ENCODE assay signal across 9 cellular contexts in the genomic region with DNA sequence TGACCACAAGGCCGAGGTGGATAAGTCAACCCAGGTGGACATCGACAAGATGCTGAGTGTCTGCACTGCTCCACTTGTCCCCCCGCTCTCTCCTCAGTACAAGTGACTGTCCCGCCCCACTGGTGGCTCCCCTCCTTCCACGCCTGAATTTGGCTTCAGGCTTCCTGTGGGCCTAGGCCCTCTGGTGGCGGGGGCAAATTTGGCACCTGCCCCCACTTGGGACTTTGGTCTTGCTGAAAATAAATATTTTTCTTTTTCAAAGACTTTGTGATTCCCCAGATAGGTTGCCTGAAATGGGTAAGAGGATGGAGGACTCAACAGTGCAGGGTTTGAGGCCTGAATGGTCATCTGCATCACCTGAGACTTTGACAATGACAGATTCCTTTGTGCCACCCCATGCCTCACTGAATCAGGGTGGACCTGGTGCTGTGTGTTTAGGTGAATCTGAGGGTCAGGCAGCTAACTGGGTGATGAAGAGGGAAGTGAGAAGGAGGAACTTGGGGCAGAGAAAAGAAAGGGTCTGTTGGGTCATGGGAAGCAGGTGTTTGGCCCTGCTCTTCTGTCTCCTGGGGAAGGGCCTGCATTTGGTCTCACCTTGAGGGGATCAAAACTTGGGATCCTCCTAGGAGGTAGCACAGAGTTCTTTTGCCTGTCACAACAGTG. TPM values are rescaled to one million over a fixed set of nuclear protein-coding genes. Genes with fewer than 3 reads are reported as not detected.
DNase-seq lines count a peak whose midpoint lies in the region; ATAC-seq and TF ChIP-seq lines count a peak whose summit lies in the region.
"Had no signal": no experiment of that assay in that cellular context is flagged by ENCODE, and none has a peak within 500 bp of the region (broad histone marks: within the 10 kb centered on the region; RNA-seq: fewer than 3 reads in every experiment).

No MANE protein-coding gene starts in this region.

- intact Hi-C loops in esophagus muscularis mucosa (cut with DNase I) = loop anchor here (2.0 kb wide), 1 partner anchor 148 kb away; no protein-coding TSS in a partner anchor

- ATAC-seq in stimulated activated naive CD8-positive, alpha-beta T cell treated with anti-CD3 and anti-CD28 coated beads, Interleukin-15, amount 100 ng/mL, for 72 hours = peak; percentile 21
- ATAC-seq in left lobe of liver (no peak), HG03097 (IDR thresholded peaks at IDR 0.05; ENCODE audit: low FRiP score, unreplicated experiment) (no peak)

- peaks cover 41 to 52% (median 46%) of the 10 kb centered on the region in 4 donors for H3K4me1 ChIP-seq in esophagus muscularis mucosa

- TF ChIP-seq CTCF in RWPE1 (conservative IDR thresholded peaks at IDR 0.05; ENCODE audit: low read depth) (no peak), esophagus muscularis mucosa (IDR thresholded peaks at IDR 0.05) (no peak)

- H3K4me3 Mint-ChIP-seq in stimulated activated naive CD8-positive, alpha-beta T cell treated with anti-CD3 and anti-CD28 coated beads, Interleukin-15, amount 100 ng/mL, for 72 hours = no peak overlapping the region

- H3K9me3 Mint-ChIP-seq in stimulated activated naive CD8-positive, alpha-beta T cell treated with anti-CD3 and anti-CD28 coated beads, Interleukin-15, amount 100 ng/mL, for 72 hours = no peaks in the 10 kb centered on the region
- H3K9me3 Mint-ChIP-seq: activated naive CD4-positive, alpha-beta T cell treated with anti-CD3 and anti-CD28 coated beads, Interleukin-2, amount 50 U/mL, for 72 hours had no signal

- DNase-seq in activated naive CD4-positive, alpha-beta T cell treated with Interleukin-2 at 50 U/mL for 16 hours = peak; percentile 35
- no peak for DNase-seq in activated naive CD4-positive, alpha-beta T cell (lab: John Stamatoyannopoulos, UW)
- DNase-seq in RWPE1 (ENCODE audit: low spot score) = no peak
- DNase-seq in esophagus muscularis mucosa (ENCODE audit: extremely low spot score) = no peak
- DNase-seq in stimulated activated naive CD8-positive, alpha-beta T cell treated with anti-CD3 and anti-CD28 coated beads, Interleukin-15, amount 100 ng/mL, for 72 hours = peak; percentile 33 to 40
- DNase-seq in left lobe of liver (ENCODE audit: low spot score) = no peak
- no peak for DNase-seq in AG20443 (ENCODE audit: low spot score)

- TF ChIP-seq EP300 in esophagus muscularis mucosa (IDR thresholded peaks at IDR 0.05) = no peak

- no peak for TF ChIP-seq POLR2A in esophagus muscularis mucosa (IDR thresholded peaks at IDR 0.05; ENCODE audit: low read depth)

- H3K27ac ChIP-seq in RWPE1 (peak overlapping the region; percentile 80), esophagus muscularis mucosa (replicated peaks in 1 of 4) (peak overlapping the region; percentile 88 to 95 (median 93))

- H3K36me3 ChIP-seq in esophagus muscularis mucosa = peaks cover 0 to 14% (median 4%) of the 10 kb centered on the region in 4 donors

- CTCF ChIA-PET in RWPE1 (lab: Yijun Ruan, JAX) = interaction anchor here (0.5 to 3.1 kb wide), 9 partner anchors 8 to 201 kb away, joined by 3 to 15 read pairs (median 4); no protein-coding TSS in a partner anchor

- no peaks in the 10 kb centered on the region for H3K9me3 ChIP-seq in esophagus muscularis mucosa

- H3K4me3 ChIP-seq in esophagus muscularis mucosa = no peak overlapping the region

- H3K27me3 Mint-ChIP-seq in stimulated activated naive CD8-positive, alpha-beta T cell treated with anti-CD3 and anti-CD28 coated beads, Interleukin-15, amount 100 ng/mL, for 72 hours = no peaks in the 10 kb centered on the region

- H3K27me3 ChIP-seq in esophagus muscularis mucosa = no peaks in the 10 kb centered on the region

- H3K4me1 Mint-ChIP-seq in stimulated activated naive CD8-positive, alpha-beta T cell treated with anti-CD3 and anti-CD28 coated beads, Interleukin-15, amount 100 ng/mL, for 72 hours = peaks cover 43% of the 10 kb centered on the region

- POLR2A ChIA-PET in RWPE1 (lab: Yijun Ruan, JAX; ENCODE audit: low non-redundant PET) = no interaction called here

- 93% methylated on average over 3 of the region's 6 CpGs for WGBS in esophagus muscularis mucosa

- H3K27ac Mint-ChIP-seq in stimulated activated naive CD8-positive, alpha-beta T cell treated with anti-CD3 and anti-CD28 coated beads, Interleukin-15, amount 100 ng/mL, for 72 hours = peak overlapping the region in 1 of 2 donors; percentile 14

RNA-seq across cellular contexts. Expression of a gene that starts 2.0 kb away (rescaled TPM):
- total RNA-seq in esophagus muscularis mucosa (10 to 100 TPM in 2 of 4 donors, 1 to 10 TPM in 2; 5.1 to 15.6 (median 9.1) TPM), left lobe of liver (5.5 TPM)

RNA-seq across cellular contexts. Expression of a gene that starts 2.1 kb away (rescaled TPM):
- 10 to 100 TPM; 24.5 to 47.3 (median 35.6) TPM for total RNA-seq in esophagus muscularis mucosa
- 10.6 TPM for total RNA-seq in left lobe of liver

RNA-seq across cellular contexts. Expression of a gene that starts 7.9 kb away (rescaled TPM):
- total RNA-seq in esophagus muscularis mucosa (10 to 100 TPM; 11.3 to 22.8 (median 16.0) TPM), left lobe of liver (3.4 TPM)

RNA-seq across cellular contexts. Expression of a gene that starts 8.6 kb away (rescaled TPM):
- total RNA-seq in esophagus muscularis mucosa (10 to 100 TPM; 22.0 to 31.6 (median 29.3) TPM), left lobe of liver (5.0 TPM)

RNA-seq across cellular contexts. Expression of a gene that starts 23.7 kb away (rescaled TPM):
- total RNA-seq in esophagus muscularis mucosa (1 to 10 TPM in 1 of 4 donors, under 1 TPM in 3; 0.52 to 1.2 (median 0.76) TPM), left lobe of liver (1.1 TPM)

Comparison
In these comparisons a context has a peak if more than half of its experiments do, and no peak if none do; other contexts are left out.
1. DNase-seq: peak in activated naive CD4-positive, alpha-beta T cell treated with Interleukin-2 at 50 U/mL for 16 hours (single experiment) and stimulated activated naive CD8-positive, alpha-beta T cell treated with anti-CD3 and anti-CD28 coated beads, Interleukin-15, amount 100 ng/mL, for 72 hours (2 of 2); none in activated naive CD4-positive, alpha-beta T cell (0 of 4), RWPE1 (single experiment), esophagus muscularis mucosa (single experiment), left lobe of liver (single experiment) and AG20443 (single experiment).